In the genomic region with DNA sequence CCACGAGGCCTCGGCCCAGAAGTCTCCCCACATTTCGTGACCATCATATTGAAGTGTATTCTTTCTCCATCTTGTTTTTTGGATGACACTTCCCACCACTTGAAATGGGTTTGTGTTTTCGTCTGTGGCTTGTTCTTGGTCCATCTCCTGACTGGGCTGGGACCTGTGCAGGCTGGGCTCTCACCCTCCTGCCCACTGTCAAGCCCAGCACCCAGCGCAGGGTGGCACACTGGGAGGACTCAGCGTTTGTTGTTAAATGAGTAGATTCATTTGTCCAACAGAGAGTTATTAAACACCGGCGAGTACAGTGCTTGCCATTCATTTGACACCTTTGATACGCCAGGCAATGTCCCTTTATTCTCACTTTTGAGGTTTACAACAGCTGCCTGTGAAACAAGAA, we compare ENCODE assay signal across 18 cellular contexts.
"Had no signal": no experiment of that assay in that cellular context is flagged by ENCODE, and none has a peak within 500 bp of the region (broad histone marks: within the 10 kb centered on the region; RNA-seq: fewer than 3 reads in every experiment).

No MANE protein-coding gene starts in this region.

- H3K4me1 ChIP-seq: right atrium auricular region, sigmoid colon, tibial artery, upper lobe of left lung, vagina had no signal

- H3K4me3 ChIP-seq: coronary artery, right atrium auricular region, sigmoid colon, tibial artery, upper lobe of left lung, vagina had no signal

- H3K27ac ChIP-seq: coronary artery, neutrophil, right atrium auricular region, sigmoid colon, tibial artery, upper lobe of left lung, vagina had no signal

- H3K36me3 ChIP-seq: neutrophil, right atrium auricular region, tibial artery, upper lobe of left lung, vagina had no signal

- H3K4me3 Mint-ChIP-seq: endodermal cell; naive thymus-derived CD4-positive, alpha-beta T cell; nephron progenitor cell; stimulated activated naive CD8-positive, alpha-beta T cell treated with anti-CD3 and anti-CD28 coated beads, Interleukin-15, Interleukin-2, amounts not matched to agents 100 ng/mL and 50 ng/mL, for 24 hours had no signal

- H3K4me1 Mint-ChIP-seq: endodermal cell; naive thymus-derived CD4-positive, alpha-beta T cell; nephron progenitor cell had no signal

- H3K9me3 Mint-ChIP-seq: endodermal cell; naive thymus-derived CD4-positive, alpha-beta T cell; nephron progenitor cell; stimulated activated naive CD8-positive, alpha-beta T cell treated with anti-CD3 and anti-CD28 coated beads, Interleukin-15, Interleukin-2, amounts not matched to agents 100 ng/mL and 50 ng/mL, for 24 hours had no signal

- H3K9me3 ChIP-seq: neutrophil, right atrium auricular region, sigmoid colon, tibial artery, upper lobe of left lung, vagina had no signal

- H3K27me3 Mint-ChIP-seq: naive thymus-derived CD4-positive, alpha-beta T cell; stimulated activated naive CD8-positive, alpha-beta T cell treated with anti-CD3 and anti-CD28 coated beads, Interleukin-15, Interleukin-2, amounts not matched to agents 100 ng/mL and 50 ng/mL, for 24 hours had no signal

- FAIRE-seq: frontal cortex, small intestine had no signal

- ATAC-seq: left colon; left ventricle myocardium superior; naive thymus-derived CD4-positive, alpha-beta T cell had no signal

- DNase-seq: effector CD4-positive, alpha-beta T cell; left colon; mesendoderm; naive thymus-derived CD4-positive, alpha-beta T cell; nephron progenitor cell; sigmoid colon; small intestine; stimulated activated CD4-positive, alpha-beta T cell treated with anti-CD3 and anti-CD28 coated beads, Interleukin-2, amount 100 ng/mL, for 48 hours; upper lobe of left lung had no signal

- H3K27me3 ChIP-seq: neutrophil, right atrium auricular region, sigmoid colon, tibial artery, upper lobe of left lung, vagina had no signal

- H3K27ac Mint-ChIP-seq: endodermal cell; naive thymus-derived CD4-positive, alpha-beta T cell; nephron progenitor cell; stimulated activated naive CD8-positive, alpha-beta T cell treated with anti-CD3 and anti-CD28 coated beads, Interleukin-15, Interleukin-2, amounts not matched to agents 100 ng/mL and 50 ng/mL, for 24 hours had no signal
